In the genomic region with DNA sequence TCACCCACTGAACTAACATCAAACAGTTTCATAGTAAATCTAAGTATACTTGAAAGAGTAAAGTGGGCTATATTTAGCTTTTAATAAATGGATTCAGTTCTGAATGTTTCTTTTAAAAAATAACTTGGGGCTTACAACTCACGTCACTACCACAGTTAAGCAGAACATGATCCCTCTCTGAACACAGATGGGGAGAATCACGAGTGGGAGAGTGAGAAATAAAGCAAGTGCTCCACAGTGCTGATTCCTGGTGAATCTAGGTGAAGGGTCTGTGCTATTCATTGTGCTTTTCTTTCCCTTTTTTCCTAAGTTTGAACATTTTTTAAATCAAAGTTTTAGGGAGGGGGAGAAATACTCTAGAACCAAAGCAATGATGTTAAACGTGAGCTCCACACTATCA, we compare ENCODE assay signal across 11 cellular contexts.
DNase-seq lines count a peak whose midpoint lies in the region; ATAC-seq and TF ChIP-seq lines count a peak whose summit lies in the region.
"Had no signal": no experiment of that assay in that cellular context is flagged by ENCODE, and none has a peak within 500 bp of the region (broad histone marks: within the 10 kb centered on the region; RNA-seq: fewer than 3 reads in every experiment).

No MANE protein-coding gene starts in this region.

- H3K27ac Mint-ChIP-seq in natural killer cell (peak overlapping the region; percentile 47 to 84), HFFc6 (no peak overlapping the region), glutamatergic neuron (ENCODE audit: unreplicated experiment) (no peak overlapping the region)
- no peak overlapping the region for H3K27ac Mint-ChIP-seq in T-helper 2 cell treated with Interferon-gamma antibody and Interleukin-4, amounts not matched to agents 5 μg/mL and 100 μg/mL, for 36 hours

- H3K4me3 ChIP-seq in OCI-LY3 (ENCODE audit: low read length), result peak overlapping the region; percentile 20

- H3K9me3 ChIP-seq in OCI-LY3 (ENCODE audit: insufficient read depth, low read length), result no peaks in the 10 kb centered on the region
- H3K9me3 ChIP-seq: tibial artery had no signal

- H4K20me1 ChIP-seq in OCI-LY3 (ENCODE audit: insufficient read depth, low read length), result no peaks in the 10 kb centered on the region

- intact Hi-C loops in natural killer cell (cut with micrococcal nuclease), result no loop called here

- H3K9ac ChIP-seq in OCI-LY3 (ENCODE audit: low read length), result no peak overlapping the region

- H3K27me3 Mint-ChIP-seq in natural killer cell (ENCODE audit: low read depth in 2 of 2) (no peaks in the 10 kb centered on the region), HFFc6 (ENCODE audit: insufficient read depth) (no peaks in the 10 kb centered on the region), glutamatergic neuron (ENCODE audit: unreplicated experiment) (peaks cover 12% of the 10 kb centered on the region)
- H3K27me3 Mint-ChIP-seq in T-helper 2 cell treated with Interferon-gamma antibody and Interleukin-4, amounts not matched to agents 5 μg/mL and 100 μg/mL, for 36 hours (ENCODE audit: low read depth), result no peaks in the 10 kb centered on the region

- TF ChIP-seq CTCF in OCI-LY3 (IDR thresholded peaks at IDR 0.05; ENCODE audit: low read depth, low read length), result no peak
- no peak for TF ChIP-seq CTCF in natural killer cell (IDR thresholded peaks at IDR 0.05)
- TF ChIP-seq CTCF in HFFc6 (IDR thresholded peaks at IDR 0.05), result no peak
- no peak for TF ChIP-seq CTCF in glutamatergic neuron (IDR thresholded peaks at IDR 0.05; ENCODE audit: partially characterized antibody, unreplicated experiment)

- H3K4me1 Mint-ChIP-seq in natural killer cell, result peaks cover 32 to 35% of the 10 kb centered on the region in 2 donors
- peaks cover 9% of the 10 kb centered on the region for H3K4me1 Mint-ChIP-seq in T-helper 2 cell treated with Interferon-gamma antibody and Interleukin-4, amounts not matched to agents 5 μg/mL and 100 μg/mL, for 36 hours (ENCODE audit: low read depth)
- no peaks in the 10 kb centered on the region; the same call in 1 of the 2 replicates for H3K4me1 Mint-ChIP-seq in HFFc6 (ENCODE audit: low read depth)
- peaks cover 16% of the 10 kb centered on the region for H3K4me1 Mint-ChIP-seq in glutamatergic neuron (ENCODE audit: low read depth, unreplicated experiment)

- DNase-seq in natural killer cell, result no peak
- no peak for DNase-seq in T-helper 2 cell treated with Interferon-gamma antibody and Interleukin-4, amounts not matched to agents 5 μg/mL and 100 μg/mL, for 36 hours (ENCODE audit: low spot score)
- DNase-seq in HFFc6, result no peak
- no peak for DNase-seq in glutamatergic neuron
- DNase-seq: DND-41, H9, tibial artery had no signal

- H3K9me3 Mint-ChIP-seq in natural killer cell (peaks cover 0 to 6% of the 10 kb centered on the region in 2 donors), HFFc6 (no peaks in the 10 kb centered on the region), glutamatergic neuron (ENCODE audit: unreplicated experiment) (peaks cover 11% of the 10 kb centered on the region)
- H3K9me3 Mint-ChIP-seq in T-helper 2 cell treated with Interferon-gamma antibody and Interleukin-4, amounts not matched to agents 5 μg/mL and 100 μg/mL, for 36 hours, result peaks cover 7% of the 10 kb centered on the region
- H3K9me3 Mint-ChIP-seq: H9 had no signal

- H2AFZ ChIP-seq in OCI-LY3 (ENCODE audit: low read depth, low read length), result no peak overlapping the region

- H3K36me3 Mint-ChIP-seq in natural killer cell (peaks cover 23% of the 10 kb centered on the region), HFFc6 (ENCODE audit: low read depth) (no peaks in the 10 kb centered on the region), glutamatergic neuron (ENCODE audit: unreplicated experiment) (peaks cover 7% of the 10 kb centered on the region)
- peaks cover 41% of the 10 kb centered on the region for H3K36me3 Mint-ChIP-seq in T-helper 2 cell treated with Interferon-gamma antibody and Interleukin-4, amounts not matched to agents 5 μg/mL and 100 μg/mL, for 36 hours (ENCODE audit: low read depth)

- H3K36me3 ChIP-seq in OCI-LY3 (replicated peaks; ENCODE audit: low read depth, low read length), result no peaks in the 10 kb centered on the region

- ATAC-seq in GM18511 (IDR thresholded peaks at IDR 0.05; ENCODE audit: unreplicated experiment) (peak; percentile 27), GM21717 (IDR thresholded peaks at IDR 0.05; ENCODE audit: unreplicated experiment) (peak; percentile 13), natural killer cell (no peak), esophagus mucosa (no peak)

- H3K27me3 ChIP-seq in OCI-LY3 (ENCODE audit: low read depth, low read length), result no peaks in the 10 kb centered on the region
- H3K27me3 ChIP-seq: tibial artery had no signal

- H3K4me2 ChIP-seq in OCI-LY3 (ENCODE audit: low read length), result peak overlapping the region; percentile 58

- H3K4me3 Mint-ChIP-seq in natural killer cell (peak overlapping the region; percentile 65), HFFc6 (no peak overlapping the region), glutamatergic neuron (ENCODE audit: unreplicated experiment) (no peak overlapping the region)
- H3K4me3 Mint-ChIP-seq in T-helper 2 cell treated with Interferon-gamma antibody and Interleukin-4, amounts not matched to agents 5 μg/mL and 100 μg/mL, for 36 hours, result no peak overlapping the region
- H3K4me3 Mint-ChIP-seq: H9 had no signal

- peaks cover 19% of the 10 kb centered on the region for H3K4me1 ChIP-seq in OCI-LY3 (ENCODE audit: low read length)

- H3K79me2 ChIP-seq in OCI-LY3 (ENCODE audit: low read length), result no peaks in the 10 kb centered on the region

- H3K27ac ChIP-seq in OCI-LY3 (ENCODE audit: low read length), result no peak overlapping the region

Comparison
In these comparisons a context has a peak if more than half of its experiments do, and no peak if none do; other contexts are left out.
1. ATAC-seq: peak in GM18511 (single experiment) and GM21717 (single experiment); none in natural killer cell (0 of 3) and esophagus mucosa (single experiment).
2. H3K27ac Mint-ChIP-seq: peak in natural killer cell (2 of 2); none in T-helper 2 cell treated with Interferon-gamma antibody and Interleukin-4, amounts not matched to agents 5 μg/mL and 100 μg/mL, for 36 hours (single experiment), HFFc6 (single experiment) and glutamatergic neuron (single experiment).